In the genomic region with DNA sequence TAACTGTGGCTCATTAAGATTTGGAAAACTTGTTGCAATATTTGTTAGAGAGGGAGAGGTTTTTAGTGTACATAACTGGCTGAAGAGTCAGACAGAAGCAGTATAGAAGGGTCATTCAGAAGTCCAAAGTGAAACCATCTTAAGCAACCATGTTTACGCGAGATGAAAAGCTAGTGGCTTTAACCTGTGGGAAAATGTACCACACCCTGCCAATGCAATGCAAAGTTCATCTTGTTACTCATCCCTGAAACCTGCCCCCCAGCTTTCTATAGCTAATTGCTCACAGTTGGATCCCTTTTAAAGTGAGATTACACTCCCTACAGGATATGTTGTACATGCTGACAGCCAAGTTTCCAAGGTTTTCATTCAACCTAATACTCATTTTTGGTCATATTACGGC, we compare ENCODE assay signal across 13 cellular contexts.
A peak's percentile ranks its signal among the peaks of the same experiment; 100 is the strongest.
DNase-seq lines count a peak whose midpoint lies in the region; ATAC-seq lines count a peak whose summit lies in the region.
"Had no signal": no experiment of that assay in that cellular context is flagged by ENCODE, and none has a peak within 500 bp of the region (broad histone marks: within the 10 kb centered on the region; RNA-seq: fewer than 3 reads in every experiment).

No MANE protein-coding gene starts in this region.

- H3K9me3 ChIP-seq in SK-N-MC (ENCODE audit: low read depth, low read length) = peaks cover 3% of the 10 kb centered on the region; the same call in 1 of the 2 replicates

- H3K27me3 Mint-ChIP-seq in activated naive CD8-positive, alpha-beta T cell treated with anti-CD3 and anti-CD28 coated beads, Interleukin-2, amount 50 U/mL, for 24 hours = peaks cover 5% of the 10 kb centered on the region
- H3K27me3 Mint-ChIP-seq in activated naive CD8-positive, alpha-beta T cell treated with anti-CD3 and anti-CD28 coated beads for 36 hours = peaks cover 9% of the 10 kb centered on the region

- H3K4me3 Mint-ChIP-seq in activated naive CD8-positive, alpha-beta T cell treated with anti-CD3 and anti-CD28 coated beads, Interleukin-2, amount 50 U/mL, for 24 hours = no peak overlapping the region
- no peak overlapping the region for H3K4me3 Mint-ChIP-seq in activated naive CD8-positive, alpha-beta T cell treated with anti-CD3 and anti-CD28 coated beads for 36 hours
- H3K4me3 Mint-ChIP-seq: T-helper 2 cell treated with Interferon-gamma antibody and Interleukin-4, amounts not matched to agents 5 μg/mL and 100 μg/mL, for 36 hours had no signal

- no peaks in the 10 kb centered on the region for H3K36me3 Mint-ChIP-seq in activated naive CD8-positive, alpha-beta T cell treated with anti-CD3 and anti-CD28 coated beads, Interleukin-2, amount 50 U/mL, for 24 hours (ENCODE audit: low read depth)
- no peaks in the 10 kb centered on the region for H3K36me3 Mint-ChIP-seq in activated naive CD8-positive, alpha-beta T cell treated with anti-CD3 and anti-CD28 coated beads for 36 hours

- ATAC-seq in activated naive CD8-positive, alpha-beta T cell treated with anti-CD3 and anti-CD28 coated beads, Interleukin-2, amount 50 U/mL, for 24 hours = peak; percentile 71
- ATAC-seq in HG03108 (IDR thresholded peaks at IDR 0.05; ENCODE audit: unreplicated experiment) (no peak), HG02870 (IDR thresholded peaks at IDR 0.05; ENCODE audit: unreplicated experiment) (no peak)

- no peaks in the 10 kb centered on the region for H3K9me3 Mint-ChIP-seq in activated naive CD8-positive, alpha-beta T cell treated with anti-CD3 and anti-CD28 coated beads, Interleukin-2, amount 50 U/mL, for 24 hours
- H3K9me3 Mint-ChIP-seq in activated naive CD8-positive, alpha-beta T cell treated with anti-CD3 and anti-CD28 coated beads for 36 hours = peaks cover 3% of the 10 kb centered on the region
- H3K9me3 Mint-ChIP-seq: T-helper 2 cell treated with Interferon-gamma antibody and Interleukin-4, amounts not matched to agents 5 μg/mL and 100 μg/mL, for 36 hours had no signal

- no peaks in the 10 kb centered on the region for H3K36me3 ChIP-seq in SK-N-MC (ENCODE audit: insufficient read depth, low read length)

- no peak for DNase-seq in activated naive CD8-positive, alpha-beta T cell treated with anti-CD3 and anti-CD28 coated beads, Interleukin-2, amount 50 U/mL, for 24 hours
- no peak for DNase-seq in activated naive CD8-positive, alpha-beta T cell treated with anti-CD3 and anti-CD28 coated beads for 36 hours
- DNase-seq in SK-N-MC (ENCODE audit: low read depth, low spot score) (no peak), foreskin melanocyte (peak; percentile 18), NOMO-1 (lab: John Stamatoyannopoulos, UW; ENCODE audit: unreplicated experiment in 2 of 2) (no peak), occipital lobe (lab: John Stamatoyannopoulos, UW) (no peak)
- DNase-seq: activated naive CD4-positive, alpha-beta T cell treated with anti-CD3 and anti-CD28 coated beads, Interleukin-2, amount 50 U/mL, for 16 hours; dorsolateral prefrontal cortex; NCI-H1436; substantia nigra had no signal

- H3K4me1 Mint-ChIP-seq in activated naive CD8-positive, alpha-beta T cell treated with anti-CD3 and anti-CD28 coated beads, Interleukin-2, amount 50 U/mL, for 24 hours = peaks cover 4% of the 10 kb centered on the region
- H3K4me1 Mint-ChIP-seq in activated naive CD8-positive, alpha-beta T cell treated with anti-CD3 and anti-CD28 coated beads for 36 hours = peaks cover 12% of the 10 kb centered on the region

- no peak overlapping the region for H3K9ac ChIP-seq in SK-N-MC (ENCODE audit: insufficient read length)

- peak overlapping the region; percentile 17; the same call in 1 of the 2 replicates for H3K4me3 ChIP-seq in SK-N-MC
- H3K4me3 ChIP-seq: dorsolateral prefrontal cortex had no signal

- H3K27ac ChIP-seq in SK-N-MC = no peak overlapping the region
- H3K27ac ChIP-seq: dorsolateral prefrontal cortex had no signal

- H3K27ac Mint-ChIP-seq in activated naive CD8-positive, alpha-beta T cell treated with anti-CD3 and anti-CD28 coated beads, Interleukin-2, amount 50 U/mL, for 24 hours = no peak overlapping the region
- H3K27ac Mint-ChIP-seq in activated naive CD8-positive, alpha-beta T cell treated with anti-CD3 and anti-CD28 coated beads for 36 hours = no peak overlapping the region
- H3K27ac Mint-ChIP-seq: T-helper 2 cell treated with Interferon-gamma antibody and Interleukin-4, amounts not matched to agents 5 μg/mL and 100 μg/mL, for 36 hours had no signal
